ENCODE assay signal across 1 cellular context in the genomic region with DNA sequence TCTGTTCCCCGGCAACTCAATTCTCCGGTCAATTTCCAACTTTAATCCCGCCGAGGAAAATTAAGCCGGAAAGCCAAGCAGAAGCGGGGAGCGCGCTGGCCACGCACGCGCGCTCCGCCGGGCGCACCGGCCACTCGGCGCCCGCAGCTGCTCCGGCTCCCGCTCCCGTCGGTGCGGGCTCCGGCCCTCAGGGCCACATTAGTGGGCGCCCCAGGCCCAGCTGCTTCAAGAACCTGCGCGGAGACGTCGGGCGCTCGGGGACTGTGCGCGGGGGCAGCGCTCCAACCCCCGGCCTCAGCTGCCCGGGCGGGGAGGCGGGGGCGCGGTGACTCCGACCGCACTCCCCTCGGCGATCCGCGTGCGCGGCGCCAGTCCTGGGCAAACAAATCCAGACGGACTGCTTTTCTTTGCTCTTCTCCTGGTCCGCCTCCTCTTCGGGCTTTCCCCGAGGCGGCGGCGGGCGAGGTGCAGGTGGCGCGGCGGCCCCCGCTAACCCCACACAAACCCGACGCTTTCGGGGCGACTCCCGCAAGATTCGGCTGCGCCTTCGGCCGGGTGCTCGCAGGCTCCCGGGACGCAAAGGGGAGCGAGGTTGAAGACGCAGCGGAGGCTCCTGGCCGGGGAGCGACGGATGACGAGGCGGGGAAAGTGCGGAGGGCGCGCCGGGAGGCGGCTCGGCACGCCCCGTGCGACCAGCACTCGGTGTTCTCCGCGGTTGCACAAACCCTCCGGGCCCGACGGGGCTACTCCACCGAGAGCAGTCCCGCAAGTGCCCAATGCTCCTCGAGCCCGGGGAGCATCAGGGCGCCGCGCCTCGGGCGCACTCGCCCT.
TF ChIP-seq lines count a peak whose summit lies in the region.

No MANE protein-coding gene starts in this region.

TF ChIP-seq in IMR-90, 13 proteins besides CTCF, POLR2A, EP300 and RAD21:
- TF ChIP-seq BHLHE40 (IDR thresholded peaks at IDR 0.05; ENCODE audit: low read depth, low read length) (peak; percentile 31; the same call in 1 of the 2 replicates), RFX5 (IDR thresholded peaks at IDR 0.05; ENCODE audit: low read depth, low read length) (peak; percentile 22; the same call in 1 of the 2 replicates), MXI1 (IDR thresholded peaks at IDR 0.05; ENCODE audit: borderline replicate concordance, low read depth, low read length) (0 out of 2 replicates have a peak, but pooled peaks have one; percentile 11), CEBPB (IDR thresholded peaks at IDR 0.05; ENCODE audit: low read depth, low read length) (peak; percentile 83)
